In genomic region chr5:150484964-150485769, GRCh38 we compare ENCODE assay signal across 8 cellular contexts. TPM values are rescaled to one million over a fixed set of nuclear protein-coding genes. Genes with fewer than 3 reads are reported as not detected.
DNase-seq lines count a peak whose midpoint lies in the region; TF ChIP-seq lines count a peak whose summit lies in the region.

No MANE protein-coding gene starts in this region.

- DNase-seq in activated naive CD4-positive, alpha-beta T cell treated with anti-CD3 and anti-CD28 coated beads, Interleukin-2, amount 10 ng/mL, durations not matched to agents 7 days and 5 days, result no peak
- no peak for DNase-seq in activated naive CD4-positive, alpha-beta T cell treated with anti-CD3 and anti-CD28 coated beads, Interleukin-2, amount 50 U/mL, for 16 hours
- no peak for DNase-seq in ascending aorta (ENCODE audit: low spot score in 2 of 2)
- no peak for DNase-seq in lower leg skin (ENCODE audit: low spot score in 2 of 2)
- DNase-seq in type B pancreatic cell (ENCODE audit: extremely low spot score, unreplicated experiment), result peak; percentile 88
- DNase-seq in glomerular visceral epithelial cell (ENCODE audit: extremely low spot score), result no peak
- DNase-seq in activated gamma-delta T cell (lab: John Stamatoyannopoulos, UW), result no peak
- no peak for DNase-seq in middle frontal gyrus (ENCODE audit: extremely low spot score, low spot score)

- H3K36me3 Mint-ChIP-seq in activated naive CD4-positive, alpha-beta T cell treated with anti-CD3 and anti-CD28 coated beads, Interleukin-2, amount 10 ng/mL, durations not matched to agents 7 days and 5 days, result no peaks in the 10 kb centered on the region
- no peaks in the 10 kb centered on the region for H3K36me3 Mint-ChIP-seq in type B pancreatic cell

- no peak for TF ChIP-seq CTCF in ascending aorta (IDR thresholded peaks at IDR 0.05)
- TF ChIP-seq CTCF in lower leg skin (IDR thresholded peaks at IDR 0.05), result no peak
- TF ChIP-seq CTCF in type B pancreatic cell (conservative IDR thresholded peaks at IDR 0.05), result no peak

- no peaks in the 10 kb centered on the region for H3K9me3 Mint-ChIP-seq in activated naive CD4-positive, alpha-beta T cell treated with anti-CD3 and anti-CD28 coated beads, Interleukin-2, amount 10 ng/mL, durations not matched to agents 7 days and 5 days
- no peaks in the 10 kb centered on the region for H3K9me3 Mint-ChIP-seq in type B pancreatic cell

- peak overlapping the region; percentile 95 to 97 for H3K27ac ChIP-seq in ascending aorta

- H3K36me3 ChIP-seq in ascending aorta, result no peaks in the 10 kb centered on the region

- H3K27me3 ChIP-seq in ascending aorta, result no peaks in the 10 kb centered on the region

- CTCF ChIA-PET in activated naive CD4-positive, alpha-beta T cell treated with anti-CD3 and anti-CD28 coated beads, Interleukin-2, amount 10 ng/mL, durations not matched to agents 7 days and 5 days (lab: Charles Lee), result no interaction called here

- no peak for TF ChIP-seq POLR2A in lower leg skin (IDR thresholded peaks at IDR 0.05)

- intact Hi-C loops in ascending aorta (cut with DNase I) (loop anchor here (5.0 to 10.0 kb wide), 2 partner anchors 33 to 300 kb away; no protein-coding TSS in a partner anchor), lower leg skin (cut with DNase I; ENCODE audit: low total_unique reads) (no loop called here)

- H3K27ac Mint-ChIP-seq in activated naive CD4-positive, alpha-beta T cell treated with anti-CD3 and anti-CD28 coated beads, Interleukin-2, amount 10 ng/mL, durations not matched to agents 7 days and 5 days, result no peak overlapping the region
- peak overlapping the region; percentile 93 for H3K27ac Mint-ChIP-seq in type B pancreatic cell

- H3K4me3 ChIP-seq in ascending aorta (peak overlapping the region; percentile 87 to 98), lower leg skin (ENCODE audit: low read depth, poor library complexity, severe bottlenecking) (peak overlapping the region; percentile 78)

- H3K27me3 Mint-ChIP-seq in activated naive CD4-positive, alpha-beta T cell treated with anti-CD3 and anti-CD28 coated beads, Interleukin-2, amount 10 ng/mL, durations not matched to agents 7 days and 5 days, result peaks cover 70% of the 10 kb centered on the region
- H3K27me3 Mint-ChIP-seq in type B pancreatic cell, result no peaks in the 10 kb centered on the region

- H3K9me3 ChIP-seq in ascending aorta, result no peaks in the 10 kb centered on the region

- peaks cover 32 to 36% of the 10 kb centered on the region in 2 donors for H3K4me1 ChIP-seq in ascending aorta

- peak overlapping the region; percentile 53 for H3K4me3 Mint-ChIP-seq in activated naive CD4-positive, alpha-beta T cell treated with anti-CD3 and anti-CD28 coated beads, Interleukin-2, amount 10 ng/mL, durations not matched to agents 7 days and 5 days
- H3K4me3 Mint-ChIP-seq in type B pancreatic cell, result peak overlapping the region; percentile 89

- peaks cover 12% of the 10 kb centered on the region for H3K4me1 Mint-ChIP-seq in activated naive CD4-positive, alpha-beta T cell treated with anti-CD3 and anti-CD28 coated beads, Interleukin-2, amount 10 ng/mL, durations not matched to agents 7 days and 5 days
- H3K4me1 Mint-ChIP-seq in type B pancreatic cell (ENCODE audit: unreplicated experiment), result peaks cover 43% of the 10 kb centered on the region

- 13 to 19% methylated on average over 31 to 33 of the region's 33 CpGs for WGBS in lower leg skin, 2 donors

RNA-seq across cellular contexts. Expression of gene NDST1, which starts 22.8 kb away (rescaled TPM):
- total RNA-seq in ascending aorta (71.5 TPM), lower leg skin (100 to 1,000 TPM in 3 of 4 donors, 10 to 100 TPM in 1; 62.9 to 127 (median 115) TPM), type B pancreatic cell (ENCODE audit: low replicate concordance) (96.5 and 101 TPM in 2 replicates)

RNA-seq across cellular contexts. Expression of gene RPS14, which starts 35.6 kb away (rescaled TPM):
- total RNA-seq in ascending aorta (1,928 TPM), lower leg skin (1,000 to 10,000 TPM; 2,497 to 4,490 (median 3,854) TPM), type B pancreatic cell (ENCODE audit: low replicate concordance) (2,469 and 2,543 TPM in 2 replicates)
